Comparison of ENCODE assay signal across 8 cellular contexts in genomic region chr3:32569540-32570425, GRCh38. TPM values are rescaled to one million over a fixed set of nuclear protein-coding genes. Genes with fewer than 3 reads are reported as not detected.
DNase-seq lines count a peak whose midpoint lies in the region; ATAC-seq and TF ChIP-seq lines count a peak whose summit lies in the region.

No MANE protein-coding gene starts in this region.

- intact Hi-C loops in adrenal gland (cut with DNase I) (no loop called here), aorta (cut with DNase I) (loop anchor here in 1 of 2 donors (2.0 kb wide), 1 partner anchor 59 kb away; no protein-coding TSS in a partner anchor)

- H3K4me1 Mint-ChIP-seq in progenitor cell of endocrine pancreas (ENCODE audit: low read depth) = peaks cover 13% of the 10 kb centered on the region

- peaks cover 2% of the 10 kb centered on the region for H3K36me3 Mint-ChIP-seq in progenitor cell of endocrine pancreas (ENCODE audit: insufficient read depth)

- ATAC-seq in GM19397 (IDR thresholded peaks at IDR 0.05; ENCODE audit: unreplicated experiment) (peak; percentile 46), HG03460 (IDR thresholded peaks at IDR 0.05; ENCODE audit: unreplicated experiment) (peak; percentile 40), RWPE2 (ENCODE audit: low read depth) (peak; percentile 64), aorta (ENCODE audit: low FRiP score) (peak; percentile 55)

- H3K9me3 ChIP-seq in RWPE2 (ENCODE audit: severe bottlenecking) (no peaks in the 10 kb centered on the region), adrenal gland (replicated peaks in 1 of 3) (no peaks in the 10 kb centered on the region), right atrium auricular region (no peaks in the 10 kb centered on the region), aorta (ENCODE audit: control insufficient read depth, low read length) (no peaks in the 10 kb centered on the region)

- DNase-seq in COLO668 (lab: John Stamatoyannopoulos, UW; ENCODE audit: unreplicated experiment) = peak; percentile 62
- peak; percentile 70 for DNase-seq in RWPE2 (ENCODE audit: low spot score)
- peak in 6 of 7 donors; percentile 55 to 76 (median 60) for DNase-seq in adrenal gland
- DNase-seq in right atrium auricular region (ENCODE audit: low spot score) = peak; percentile 61
- DNase-seq in progenitor cell of endocrine pancreas (ENCODE audit: low spot score, unreplicated experiment) = peak; percentile 77
- DNase-seq in aorta = peak; percentile 69 to 86

- H3K4me3 ChIP-seq in RWPE2 (ENCODE audit: severe bottlenecking) (peak overlapping the region; percentile 76), adrenal gland (peak overlapping the region; percentile 37 to 94 (median 79)), right atrium auricular region (peak overlapping the region; percentile 91 to 99), aorta (ENCODE audit: low read length in 2 of 2) (peak overlapping the region; percentile 70 to 94)

- peaks cover 26% of the 10 kb centered on the region for H3K36me3 ChIP-seq in RWPE2 (ENCODE audit: low read depth)
- no peaks in the 10 kb centered on the region for H3K36me3 ChIP-seq in adrenal gland (replicated peaks in 1 of 2)
- peaks cover 8% of the 10 kb centered on the region for H3K36me3 ChIP-seq in right atrium auricular region
- no peaks in the 10 kb centered on the region for H3K36me3 ChIP-seq in aorta (ENCODE audit: control insufficient read depth in 1 of 2, insufficient read depth in 2 of 2, low read length in 1 of 2)

- 1 to 5% (median 3%) methylated on average over 17 to 41 of the region's 41 CpGs for WGBS in adrenal gland, 4 donors
- 0 to 1% methylated on average over 38 to 41 of the region's 41 CpGs for WGBS in aorta, 2 donors

- no peaks in the 10 kb centered on the region for H3K9me3 Mint-ChIP-seq in progenitor cell of endocrine pancreas (ENCODE audit: low read depth)

- no peaks in the 10 kb centered on the region for H3K27me3 Mint-ChIP-seq in progenitor cell of endocrine pancreas

- TF ChIP-seq POLR2A in adrenal gland (IDR thresholded peaks at IDR 0.05) = no peak

- H3K27me3 ChIP-seq in RWPE2 (ENCODE audit: insufficient read depth, poor library complexity, severe bottlenecking) (no peaks in the 10 kb centered on the region), adrenal gland (no peaks in the 10 kb centered on the region), right atrium auricular region (no peaks in the 10 kb centered on the region), aorta (ENCODE audit: control insufficient read depth in 1 of 2, insufficient read depth in 2 of 2, low read length in 1 of 2) (no peaks in the 10 kb centered on the region)

- H3K27ac ChIP-seq in RWPE2 (ENCODE audit: poor library complexity, severe bottlenecking) = peak overlapping the region; percentile 81
- H3K27ac ChIP-seq in adrenal gland = peak overlapping the region; percentile 65 to 100 (median 97)
- H3K27ac ChIP-seq in right atrium auricular region = peak overlapping the region; percentile 95 to 99
- peak overlapping the region; percentile 30 to 71 for H3K27ac ChIP-seq in aorta (ENCODE audit: low read depth in 1 of 2, low read length in 2 of 2)

- H3K4me1 ChIP-seq in RWPE2 (ENCODE audit: insufficient read depth, poor library complexity, severe bottlenecking) = peaks cover 8% of the 10 kb centered on the region
- H3K4me1 ChIP-seq in adrenal gland (replicated peaks in 1 of 2) = peaks cover 5 to 24% of the 10 kb centered on the region in 2 donors
- H3K4me1 ChIP-seq in right atrium auricular region = peaks cover 0 to 19% of the 10 kb centered on the region in 2 donors
- peaks cover 0 to under 1% of the 10 kb centered on the region in 2 donors for H3K4me1 ChIP-seq in aorta (ENCODE audit: control insufficient read depth in 1 of 2, insufficient read depth in 2 of 2, low read length in 2 of 2)

- TF ChIP-seq CTCF in RWPE2 (IDR thresholded peaks at IDR 0.05; ENCODE audit: poor library complexity, severe bottlenecking) (no peak), adrenal gland (IDR thresholded peaks at IDR 0.05) (no peak), right atrium auricular region (IDR thresholded peaks at IDR 0.05) (no peak), progenitor cell of endocrine pancreas (IDR thresholded peaks at IDR 0.05; ENCODE audit: unreplicated experiment) (no peak)

- H3K27ac Mint-ChIP-seq in progenitor cell of endocrine pancreas = peak overlapping the region; percentile 95

- peak overlapping the region; percentile 88 for H3K4me3 Mint-ChIP-seq in progenitor cell of endocrine pancreas (ENCODE audit: low read depth)

RNA-seq across cellular contexts. Expression of gene DYNC1LI1, which starts 0.9 kb away (rescaled TPM):
- total RNA-seq in adrenal gland (10 to 100 TPM; 10.4 to 27.6 (median 18.1) TPM), right atrium auricular region (10 to 100 TPM; 36.6 to 39.7 TPM), progenitor cell of endocrine pancreas (43.8 and 49.2 TPM in 2 replicates), aorta (10 to 100 TPM; 32.2 to 39.3 TPM)
- polyA plus RNA-seq in adrenal gland (10 to 100 TPM in 2 of 3 donors, 1 to 10 TPM in 1; 9.8 to 63.7 (median 10.5) TPM), aorta (10 to 100 TPM; 26.7 to 29.7 TPM)

Comparison
In these comparisons a context has a peak if more than half of its experiments do, and no peak if none do; other contexts are left out.
1. Peak in every context shown above with its lines: DNase-seq, ATAC-seq, H3K4me3 ChIP-seq and H3K27ac ChIP-seq.